8 cellular contexts compared by ENCODE assay signal in genomic region chr6:80338201-80338836, GRCh38.
DNase-seq lines count a peak whose midpoint lies in the region; FAIRE-seq and TF ChIP-seq lines count a peak whose summit lies in the region.

No MANE protein-coding gene starts in this region.

- no peaks in the 10 kb centered on the region for H3K27me3 ChIP-seq in colonic mucosa

- H3K36me3 Mint-ChIP-seq in mesothelial cell of epicardium: no peaks in the 10 kb centered on the region

- H3K4me3 ChIP-seq in colonic mucosa (no peak overlapping the region), lower leg skin (ENCODE audit: low read depth, poor library complexity, severe bottlenecking) (no peak overlapping the region)

- H3K9me3 Mint-ChIP-seq in mesothelial cell of epicardium: no peaks in the 10 kb centered on the region

- no peak overlapping the region for H3K9ac ChIP-seq in colonic mucosa (ENCODE audit: low read depth in 2 of 2, low read length in 2 of 2)

- TF ChIP-seq CTCF in GM12872 (IDR thresholded peaks at IDR 0.05; ENCODE audit: insufficient read depth, low read depth, low read length): peak; percentile 83
- peak; percentile 61 for TF ChIP-seq CTCF in colonic mucosa (IDR thresholded peaks at IDR 0.05)
- peak; percentile 75 for TF ChIP-seq CTCF in mesothelial cell of epicardium (IDR thresholded peaks at IDR 0.05; ENCODE audit: unreplicated experiment)
- TF ChIP-seq CTCF in lower leg skin (IDR thresholded peaks at IDR 0.05): no peak

- no peaks in the 10 kb centered on the region for H3K4me1 ChIP-seq in colonic mucosa

- 56 to 68% methylated on average over 12 of the region's 12 CpGs for WGBS in lower leg skin, 2 donors

- H3K36me3 ChIP-seq in colonic mucosa: no peaks in the 10 kb centered on the region

- TF ChIP-seq POLR2A in H54 (IDR thresholded peaks at IDR 0.05; ENCODE audit: low read depth, low read length) (no peak), lower leg skin (IDR thresholded peaks at IDR 0.05) (no peak)

- FAIRE-seq in H54 (lab: Jason Lieb, UNC): no peak

- DNase-seq in H54 (ENCODE audit: insufficient read length, low spot score) (peak; percentile 10), M059J (ENCODE audit: low read depth) (peak; percentile 32), colonic mucosa (peak; percentile 72), mesothelial cell of epicardium (ENCODE audit: low spot score in 2 of 2, unreplicated experiment in 2 of 2) (peak; percentile 48 to 79), lower leg skin (ENCODE audit: low spot score in 2 of 2) (no peak)
- DNase-seq in activated CD4-positive, CD25-positive, alpha-beta regulatory T cell treated with anti-CD3 and anti-CD28 coated beads, Interleukin-2, amount 50 U/mL, for 72 hours: peak; percentile 69
- DNase-seq in stimulated activated CD8-positive, alpha-beta memory T cell treated with anti-CD3 and anti-CD28 coated beads, Interleukin-7, amount 100 ng/mL, for 1 hour (ENCODE audit: low read depth in 2 of 2): peak; percentile 19 to 32

- H3K27ac ChIP-seq in colonic mucosa: no peak overlapping the region

- H3K4me3 Mint-ChIP-seq in mesothelial cell of epicardium: peak overlapping the region; percentile 45

- intact Hi-C loops in colonic mucosa (cut with DNase I) (no loop called here), lower leg skin (cut with DNase I; ENCODE audit: low total_unique reads) (no loop called here)

- H3K4me1 Mint-ChIP-seq in mesothelial cell of epicardium: peaks cover 12% of the 10 kb centered on the region

- H3K27me3 Mint-ChIP-seq in mesothelial cell of epicardium (ENCODE audit: low read depth): no peaks in the 10 kb centered on the region

- H3K27ac Mint-ChIP-seq in mesothelial cell of epicardium: no peak overlapping the region

- H3K9me3 ChIP-seq in colonic mucosa: no peaks in the 10 kb centered on the region

Comparison
In these comparisons a context has a peak if more than half of its experiments do, and no peak if none do; other contexts are left out.
1. CTCF ChIP-seq: peak in GM12872 (single experiment), colonic mucosa (single experiment) and mesothelial cell of epicardium (single experiment); none in lower leg skin (0 of 3).
2. DNase-seq: peak in H54 (single experiment), M059J (single experiment), activated CD4-positive, CD25-positive, alpha-beta regulatory T cell treated with anti-CD3 and anti-CD28 coated beads, Interleukin-2, amount 50 U/mL, for 72 hours (single experiment), colonic mucosa (single experiment), mesothelial cell of epicardium (2 of 2) and stimulated activated CD8-positive, alpha-beta memory T cell treated with anti-CD3 and anti-CD28 coated beads, Interleukin-7, amount 100 ng/mL, for 1 hour (2 of 2); none in lower leg skin (0 of 2).